30 cellular contexts compared by ENCODE assay signal in the genomic region with DNA sequence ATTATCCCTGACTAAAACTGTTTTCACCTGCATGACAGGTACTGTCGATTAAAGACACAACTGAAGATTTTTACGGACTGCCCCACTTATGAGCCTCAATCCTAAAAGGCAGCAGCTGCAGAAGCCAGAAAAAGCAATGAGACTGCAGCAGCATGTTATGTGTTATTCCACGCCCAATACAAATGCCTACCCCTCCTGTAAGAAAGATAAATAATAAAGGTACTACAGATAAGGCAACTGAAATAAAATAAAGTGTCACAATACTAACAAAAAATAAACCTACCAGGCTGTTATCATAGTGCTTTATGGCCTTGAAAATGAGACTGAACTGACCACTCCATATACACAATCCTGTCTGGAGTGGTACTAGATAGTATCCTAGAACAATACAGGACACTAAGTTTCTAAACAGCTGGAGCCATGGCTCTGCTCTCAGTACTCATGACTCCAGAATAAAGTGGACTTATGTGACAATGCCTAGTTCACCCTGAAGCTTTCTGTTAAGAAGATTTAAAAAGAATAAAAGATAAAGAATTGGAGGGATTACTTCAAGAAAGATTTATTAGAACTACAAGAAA. TPM values are rescaled to one million over a fixed set of nuclear protein-coding genes. Genes with fewer than 3 reads are reported as not detected.
DNase-seq lines count a peak whose midpoint lies in the region; ATAC-seq and TF ChIP-seq lines count a peak whose summit lies in the region.
"Had no signal": no experiment of that assay in that cellular context is flagged by ENCODE, and none has a peak within 500 bp of the region (broad histone marks: within the 10 kb centered on the region; RNA-seq: fewer than 3 reads in every experiment).

No MANE protein-coding gene starts in this region.

- CTCF ChIA-PET in CD4-positive, alpha-beta T cell (lab: Charles Lee): interaction anchor here (3.8 kb wide), 1 partner anchor 37 kb away, joined by 14 read pairs; no protein-coding TSS in a partner anchor
- CTCF ChIA-PET in CD8-positive, alpha-beta memory T cell (lab: Charles Lee): no interaction called here

- peak overlapping the region; percentile 5 for H3K4me3 Mint-ChIP-seq in CD4-positive, alpha-beta T cell
- H3K4me3 Mint-ChIP-seq in CD8-positive, alpha-beta memory T cell: peak overlapping the region in 5 of 7 donors; percentile 16 to 78 (median 59)
- H3K4me3 Mint-ChIP-seq in endothelial cell (ENCODE audit: unreplicated experiment): no peak overlapping the region
- H3K4me3 Mint-ChIP-seq in type B pancreatic cell: no peak overlapping the region
- H3K4me3 Mint-ChIP-seq: CD14-positive monocyte; dendritic cell treated with granulocyte-macrophage colony-stimulating factor and Interleukin-4, amounts not matched to agents 40 ng/mL and 50 ng/mL, for 4 days; mesothelial cell of epicardium; stimulated activated naive B cell treated with anti-CD40 and anti-IgM and Interleukin-4, amounts not matched to agents 10 μg/mL and 1 μg/mL and 100 μg/mL, for 72 hours had no signal

- peaks cover 66% of the 10 kb centered on the region for H3K4me1 ChIP-seq in CD8-positive, alpha-beta memory T cell (ENCODE audit: insufficient read depth, low read length)
- H3K4me1 ChIP-seq in mucosa of descending colon (ENCODE audit: low read depth): peaks cover 51% of the 10 kb centered on the region

- TF ChIP-seq CTCF in CD4-positive, alpha-beta T cell (IDR thresholded peaks at IDR 0.05): no peak
- TF ChIP-seq CTCF in endothelial cell (IDR thresholded peaks at IDR 0.05; ENCODE audit: unreplicated experiment) (no peak), mucosa of descending colon (IDR thresholded peaks at IDR 0.05) (no peak), type B pancreatic cell (conservative IDR thresholded peaks at IDR 0.05) (no peak)

- H3K4me3 ChIP-seq in CD8-positive, alpha-beta memory T cell (ENCODE audit: low read length): no peak overlapping the region
- H3K4me3 ChIP-seq in mucosa of descending colon: no peak overlapping the region
- H3K4me3 ChIP-seq: GM12878, sigmoid colon, testis, uterus had no signal

- H3K27ac Mint-ChIP-seq in CD4-positive, alpha-beta T cell: peak overlapping the region; percentile 3
- H3K27ac Mint-ChIP-seq in CD8-positive, alpha-beta memory T cell: peak overlapping the region in 7 of 8 donors; percentile 2 to 60 (median 33)
- peak overlapping the region; percentile 59 for H3K27ac Mint-ChIP-seq in endothelial cell (ENCODE audit: unreplicated experiment)
- no peak overlapping the region for H3K27ac Mint-ChIP-seq in type B pancreatic cell
- H3K27ac Mint-ChIP-seq: dendritic cell treated with granulocyte-macrophage colony-stimulating factor and Interleukin-4, amounts not matched to agents 40 ng/mL and 50 ng/mL, for 4 days; mesothelial cell of epicardium; stimulated activated naive B cell treated with anti-CD40 and anti-IgM and Interleukin-4, amounts not matched to agents 10 μg/mL and 1 μg/mL and 100 μg/mL, for 72 hours; T-helper 2 cell treated with Interferon-gamma antibody and Interleukin-4, amounts not matched to agents 5 μg/mL and 100 μg/mL, for 36 hours had no signal

- POLR2A ChIA-PET in CD4-positive, alpha-beta T cell (lab: Charles Lee): interaction anchor here (0.6 to 3.5 kb wide), 2 partner anchors 9 to 30 kb away, joined by 4 to 22 read pairs; a partner anchor contains a TSS
- POLR2A ChIA-PET in CD8-positive, alpha-beta memory T cell (lab: Charles Lee): interaction anchor here (1.1 kb wide), 1 partner anchor 9 kb away, joined by 3 read pairs; no protein-coding TSS in a partner anchor

- ATAC-seq in CD4-positive, alpha-beta T cell (ENCODE audit: poor library complexity): no peak
- ATAC-seq in mucosa of descending colon: peak; percentile 76
- ATAC-seq in GM19328 (IDR thresholded peaks at IDR 0.05; ENCODE audit: unreplicated experiment): no peak
- ATAC-seq: GM12878; SK-N-SH treated with all-trans-retinoic acid at 6 μM for 48 hours; stimulated activated naive B cell treated with anti-CD40 and anti-IgM and Interleukin-4, amounts not matched to agents 10 μg/mL and 1 μg/mL and 100 μg/mL, for 72 hours had no signal

- no peaks in the 10 kb centered on the region for H3K9me3 Mint-ChIP-seq in CD4-positive, alpha-beta T cell
- H3K9me3 Mint-ChIP-seq in CD8-positive, alpha-beta memory T cell: no peaks in the 10 kb centered on the region
- H3K9me3 Mint-ChIP-seq in endothelial cell (ENCODE audit: unreplicated experiment) (no peaks in the 10 kb centered on the region), type B pancreatic cell (no peaks in the 10 kb centered on the region)
- H3K9me3 Mint-ChIP-seq: CD14-positive monocyte; dendritic cell treated with granulocyte-macrophage colony-stimulating factor and Interleukin-4, amounts not matched to agents 40 ng/mL and 50 ng/mL, for 4 days; mesothelial cell of epicardium; stimulated activated naive B cell treated with anti-CD40 and anti-IgM and Interleukin-4, amounts not matched to agents 10 μg/mL and 1 μg/mL and 100 μg/mL, for 72 hours; T-helper 2 cell treated with Interferon-gamma antibody and Interleukin-4, amounts not matched to agents 5 μg/mL and 100 μg/mL, for 36 hours had no signal

- no peaks in the 10 kb centered on the region for H3K9me3 ChIP-seq in CD4-positive, alpha-beta T cell (ENCODE audit: control insufficient read depth, low read length)
- H3K9me3 ChIP-seq in CD8-positive, alpha-beta memory T cell (ENCODE audit: low read length): no peaks in the 10 kb centered on the region
- no peaks in the 10 kb centered on the region for H3K9me3 ChIP-seq in mucosa of descending colon
- H3K9me3 ChIP-seq: sigmoid colon, testis, uterus had no signal

- intact Hi-C loops in CD4-positive, alpha-beta T cell (cut with DNase I, micrococcal nuclease): loop anchor here (1.0 to 10.0 kb wide), 6 partner anchors 8 to 545 kb away; a partner anchor contains a TSS
- intact Hi-C loops in mucosa of descending colon (cut with DNase I, micrococcal nuclease): no loop called here

- H3K27ac ChIP-seq in CD4-positive, alpha-beta T cell (ENCODE audit: low read depth, low read length): no peak overlapping the region
- no peak overlapping the region for H3K27ac ChIP-seq in CD8-positive, alpha-beta memory T cell (ENCODE audit: low read depth, low read length)
- H3K27ac ChIP-seq: HL-60, RWPE1, sigmoid colon, testis, uterus had no signal

- H3K27me3 Mint-ChIP-seq in CD4-positive, alpha-beta T cell: no peaks in the 10 kb centered on the region
- H3K27me3 Mint-ChIP-seq in CD8-positive, alpha-beta memory T cell: no peaks in the 10 kb centered on the region
- H3K27me3 Mint-ChIP-seq in endothelial cell (ENCODE audit: unreplicated experiment) (peaks cover 5% of the 10 kb centered on the region), type B pancreatic cell (no peaks in the 10 kb centered on the region)
- H3K27me3 Mint-ChIP-seq: dendritic cell treated with granulocyte-macrophage colony-stimulating factor and Interleukin-4, amounts not matched to agents 40 ng/mL and 50 ng/mL, for 4 days; stimulated activated naive B cell treated with anti-CD40 and anti-IgM and Interleukin-4, amounts not matched to agents 10 μg/mL and 1 μg/mL and 100 μg/mL, for 72 hours had no signal

- peaks cover 82% of the 10 kb centered on the region for H3K4me1 Mint-ChIP-seq in CD4-positive, alpha-beta T cell (ENCODE audit: low read depth)
- peaks cover 77 to 87% (median 77%) of the 10 kb centered on the region in 3 donors for H3K4me1 Mint-ChIP-seq in CD8-positive, alpha-beta memory T cell
- peaks cover 16% of the 10 kb centered on the region for H3K4me1 Mint-ChIP-seq in endothelial cell (ENCODE audit: unreplicated experiment)
- peaks cover 31% of the 10 kb centered on the region for H3K4me1 Mint-ChIP-seq in type B pancreatic cell (ENCODE audit: unreplicated experiment)

- H3K36me3 Mint-ChIP-seq in CD4-positive, alpha-beta T cell (ENCODE audit: low read depth): peaks cover 96% of the 10 kb centered on the region
- peaks cover 0 to 74% (median 18%) of the 10 kb centered on the region in 3 donors for H3K36me3 Mint-ChIP-seq in CD8-positive, alpha-beta memory T cell
- H3K36me3 Mint-ChIP-seq in endothelial cell (ENCODE audit: low read depth, unreplicated experiment): peaks cover 10% of the 10 kb centered on the region
- H3K36me3 Mint-ChIP-seq in type B pancreatic cell: peaks cover 38% of the 10 kb centered on the region

- H3K27me3 ChIP-seq in CD4-positive, alpha-beta T cell (ENCODE audit: control insufficient read depth, insufficient read depth, low read length): no peaks in the 10 kb centered on the region
- no peaks in the 10 kb centered on the region for H3K27me3 ChIP-seq in CD8-positive, alpha-beta memory T cell (ENCODE audit: insufficient read depth, low read length, poor library complexity, severe bottlenecking)
- H3K27me3 ChIP-seq: sigmoid colon, testis, uterus had no signal

- H3K36me3 ChIP-seq in CD8-positive, alpha-beta memory T cell (ENCODE audit: insufficient read depth, low read length): peaks cover 31% of the 10 kb centered on the region
- no peaks in the 10 kb centered on the region for H3K36me3 ChIP-seq in mucosa of descending colon (ENCODE audit: low read depth)
- H3K36me3 ChIP-seq: uterus had no signal

- no peak for DNase-seq in CD4-positive, alpha-beta T cell
- no peak for DNase-seq in CD8-positive, alpha-beta memory T cell
- DNase-seq in endothelial cell (ENCODE audit: low spot score) (no peak), mucosa of descending colon (no peak), type B pancreatic cell (ENCODE audit: extremely low spot score, unreplicated experiment) (no peak), OCI-M1 (lab: John Stamatoyannopoulos, UW) (no peak)
- DNase-seq: activated CD4-positive, alpha-beta T cell treated with anti-CD3 and anti-CD28 coated beads for 4 hours; activated CD8-positive, alpha-beta memory T cell treated with anti-CD3 and anti-CD28 coated beads for 24 hours; activated naive CD4-positive, alpha-beta T cell; EL; GOT3; hippocampal formation; Kasumi-1; MV-4-11; NCI-H1436 treated with DMSO at 0.1 percent for 48 hours; sigmoid colon; stimulated activated CD4-positive, alpha-beta T cell treated with anti-CD3 and anti-CD28 coated beads, Interleukin-15, amount 100 ng/mL, for 24 hours; stimulated activated naive B cell treated with anti-CD40 and anti-IgM and Interleukin-4, amounts not matched to agents 10 μg/mL and 1 μg/mL and 100 μg/mL, for 72 hours; testis; uterus had no signal

RNA-seq across cellular contexts. Expression of a gene that starts 9.5 kb away (rescaled TPM):
- 100 to 1,000 TPM; 484 to 501 TPM for total RNA-seq in CD4-positive, alpha-beta T cell
- 100 to 1,000 TPM; 247 to 269 TPM for total RNA-seq in CD8-positive, alpha-beta memory T cell
- polyA plus RNA-seq in CD8-positive, alpha-beta memory T cell: 130 TPM
- total RNA-seq in endothelial cell (ENCODE audit: unreplicated experiment) (154 TPM), mucosa of descending colon (100 to 1,000 TPM; 111 to 130 (median 123) TPM), type B pancreatic cell (ENCODE audit: low replicate concordance) (187 and 190 TPM in 2 replicates)

RNA-seq across cellular contexts. Expression of a gene that starts 30.0 kb away (rescaled TPM):
- 1 to 10 TPM; 1.1 to 1.2 TPM for total RNA-seq in CD4-positive, alpha-beta T cell
- total RNA-seq in CD8-positive, alpha-beta memory T cell: 10 to 100 TPM; 18.8 to 21.7 TPM
- 0.69 TPM for polyA plus RNA-seq in CD8-positive, alpha-beta memory T cell
- total RNA-seq in endothelial cell (ENCODE audit: unreplicated experiment) (1.4 TPM), mucosa of descending colon (1 to 10 TPM; 2.2 to 5.1 (median 2.6) TPM), type B pancreatic cell (ENCODE audit: low replicate concordance) (2.5 and 3.9 TPM in 2 replicates)
- polyA plus RNA-seq: neural cell had no signal

Comparison
In these comparisons a context has a peak if more than half of its experiments do, and no peak if none do; other contexts are left out.
1. H3K4me3 Mint-ChIP-seq: peak in CD4-positive, alpha-beta T cell (single experiment) and CD8-positive, alpha-beta memory T cell (5 of 7); none in endothelial cell (single experiment) and type B pancreatic cell (single experiment).
2. intact Hi-C loops: an anchor here in CD4-positive, alpha-beta T cell (1.0 to 10.0 kb wide); none called in mucosa of descending colon.